ENCODE assay signal across 8 cellular contexts in the genomic region with DNA sequence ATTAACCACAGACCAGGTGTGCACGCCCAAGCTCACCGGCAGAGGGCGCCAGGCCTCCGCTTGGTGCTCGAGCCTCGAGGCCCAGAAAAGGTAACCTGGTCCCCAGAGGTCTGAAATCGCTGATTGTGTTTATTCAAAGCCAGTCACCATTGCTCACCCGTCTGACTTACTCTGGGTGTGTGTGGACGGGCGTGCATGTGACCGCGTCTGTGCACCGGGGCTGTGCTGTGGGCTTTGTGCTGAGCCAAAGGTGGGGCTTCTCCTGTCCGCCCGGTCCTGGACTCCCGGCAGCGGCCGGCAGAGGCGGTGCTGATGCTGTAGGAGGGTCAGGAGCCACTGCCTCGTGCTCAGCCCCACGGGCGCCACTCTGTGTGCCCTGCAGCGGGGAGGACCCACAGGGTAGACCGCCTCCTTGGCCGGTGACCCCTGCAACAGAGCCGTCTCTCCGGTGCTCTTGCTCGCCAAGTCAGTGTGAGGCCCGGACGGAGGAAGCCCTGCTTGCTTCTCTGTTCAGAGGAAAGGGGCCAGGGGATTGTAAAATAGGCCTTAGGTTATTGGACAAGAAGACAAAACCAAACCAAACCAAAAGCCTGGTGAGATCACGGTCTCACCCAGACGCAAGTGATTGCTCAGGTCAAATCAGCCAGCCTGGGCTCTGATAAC. TPM values are rescaled to one million over a fixed set of nuclear protein-coding genes. Genes with fewer than 3 reads are reported as not detected.
A peak's percentile ranks its signal among the peaks of the same experiment; 100 is the strongest.
DNase-seq lines count a peak whose midpoint lies in the region; ATAC-seq and TF ChIP-seq lines count a peak whose summit lies in the region.

No MANE protein-coding gene starts in this region.

- DNase-seq in NCI-H1105 (lab: John Stamatoyannopoulos, UW): peak; percentile 86
- DNase-seq in SW480 (ENCODE audit: low spot score): peak; percentile 77
- DNase-seq in adipocyte (ENCODE audit: low read depth): peak; percentile 92
- peak; percentile 85 for DNase-seq in left ventricle myocardium inferior
- peak; percentile 90 for DNase-seq in progenitor cell of endocrine pancreas (ENCODE audit: low spot score, unreplicated experiment)
- peak; percentile 92 for DNase-seq in ureter (ENCODE audit: low spot score)

- H3K4me1 Mint-ChIP-seq in progenitor cell of endocrine pancreas (ENCODE audit: low read depth): peaks cover 21% of the 10 kb centered on the region

- H3K27me3 Mint-ChIP-seq in progenitor cell of endocrine pancreas: no peaks in the 10 kb centered on the region

- no peaks in the 10 kb centered on the region for H3K27me3 ChIP-seq in adipocyte (replicated peaks; ENCODE audit: control insufficient read depth, insufficient read depth, low read length)
- no peaks in the 10 kb centered on the region for H3K27me3 ChIP-seq in left ventricle myocardium inferior (ENCODE audit: low read depth)

- no peaks in the 10 kb centered on the region for H3K36me3 ChIP-seq in adipocyte (ENCODE audit: control insufficient read depth, insufficient read depth, low read length, severe bottlenecking)
- H3K36me3 ChIP-seq in left ventricle myocardium inferior: no peaks in the 10 kb centered on the region

- H3K9me3 ChIP-seq in adipocyte (ENCODE audit: control insufficient read depth, low read length) (no peaks in the 10 kb centered on the region), left ventricle myocardium inferior (replicated peaks) (no peaks in the 10 kb centered on the region)

- H3K4me3 Mint-ChIP-seq in progenitor cell of endocrine pancreas (ENCODE audit: low read depth): peak overlapping the region; percentile 21

- H3K4me1 ChIP-seq in adipocyte (ENCODE audit: control insufficient read depth, insufficient read depth, low read length) (peaks cover 26% of the 10 kb centered on the region), left ventricle myocardium inferior (peaks cover 80% of the 10 kb centered on the region)

- peak; percentile 40 for ATAC-seq in HG02623 (IDR thresholded peaks at IDR 0.05; ENCODE audit: unreplicated experiment)

- intact Hi-C loops in left ventricle myocardium inferior (cut with micrococcal nuclease): loop anchor here (5.0 to 10.0 kb wide), 3 partner anchors 34 to 211 kb away; partner anchors contain the start of gene BTG2

- H3K9me3 Mint-ChIP-seq in progenitor cell of endocrine pancreas (ENCODE audit: low read depth): no peaks in the 10 kb centered on the region

- H3K4me3 ChIP-seq in adipocyte (ENCODE audit: low read length): peak overlapping the region; percentile 45
- H3K4me3 ChIP-seq in left ventricle myocardium inferior: peak overlapping the region; percentile 58

- TF ChIP-seq CTCF in left ventricle myocardium inferior (IDR thresholded peaks at IDR 0.05; ENCODE audit: borderline replicate concordance) (peak; percentile 99), progenitor cell of endocrine pancreas (IDR thresholded peaks at IDR 0.05; ENCODE audit: unreplicated experiment) (peak; percentile 98)

- H3K36me3 Mint-ChIP-seq in progenitor cell of endocrine pancreas (ENCODE audit: insufficient read depth): no peaks in the 10 kb centered on the region

- peak overlapping the region; percentile 33 for H3K9ac ChIP-seq in adipocyte (ENCODE audit: low read length)

- peak; percentile 31 for TF ChIP-seq POLR2A in GM10847 (IDR thresholded peaks at IDR 0.05; ENCODE audit: extremely low read depth, insufficient read length)

- H3K27ac ChIP-seq in left ventricle myocardium inferior (replicated peaks): peak overlapping the region; percentile 96

- peak overlapping the region; percentile 91 for H3K27ac Mint-ChIP-seq in progenitor cell of endocrine pancreas

RNA-seq across cellular contexts. Expression of gene BTG2, which starts 32.0 kb away (rescaled TPM):
- total RNA-seq in left ventricle myocardium inferior: 73.7 TPM
- total RNA-seq in progenitor cell of endocrine pancreas: 103 and 110 TPM in 2 replicates
- total RNA-seq in ureter: 199 TPM

RNA-seq across cellular contexts. Expression of gene CHIT1, which starts 43.9 kb away (rescaled TPM):
- total RNA-seq in left ventricle myocardium inferior (not detected), progenitor cell of endocrine pancreas (0.14 and 0.95 TPM in 2 replicates), ureter (6.6 TPM)

Comparison
In these comparisons a context has a peak if more than half of its experiments do, and no peak if none do; other contexts are left out.
1. Peak in every context shown above with its lines: DNase-seq, ATAC-seq, H3K4me3 ChIP-seq and H3K27ac ChIP-seq.